9 cellular contexts compared by ENCODE assay signal in genomic region chrX:48470110-48470832, GRCh38. TPM values are rescaled to one million over a fixed set of nuclear protein-coding genes. Genes with fewer than 3 reads are reported as not detected.
DNase-seq lines count a peak whose midpoint lies in the region; ATAC-seq and TF ChIP-seq lines count a peak whose summit lies in the region.
"Had no signal": no experiment of that assay in that cellular context is flagged by ENCODE, and none has a peak within 500 bp of the region (broad histone marks: within the 10 kb centered on the region; RNA-seq: fewer than 3 reads in every experiment).

Gene SLC38A5 (minus strand): TSS chrX:48470260. CDS start chrX:48467924, 2,336 bp downstream.

- H3K9ac ChIP-seq in SK-N-MC (ENCODE audit: insufficient read length) (peak within 1 kb of the TSS; percentile 87), trophoblast cell (ENCODE audit: low read length) (no peak within 1 kb of the TSS)

- no peak within 1 kb of the TSS for H4K12ac ChIP-seq in trophoblast cell (ENCODE audit: low read depth, low read length)

- no peak within 1 kb of the TSS for H3K4ac ChIP-seq in trophoblast cell (ENCODE audit: low read depth, low read length)

- H3K14ac ChIP-seq in trophoblast cell (ENCODE audit: low read length): peak within 1 kb of the TSS; percentile 7

- H3K9me3 ChIP-seq in SK-N-MC (ENCODE audit: low read depth, low read length) (no peaks in the 10 kb centered on the region), trophoblast cell (ENCODE audit: insufficient read depth, low read depth, low read length) (no peaks in the 10 kb centered on the region)

- peaks cover 10% of the 10 kb centered on the region; the same call in 1 of the 2 replicates for H3K36me3 ChIP-seq in SK-N-MC (ENCODE audit: insufficient read depth, low read length)
- no peaks in the 10 kb centered on the region for H3K36me3 ChIP-seq in trophoblast cell (ENCODE audit: control insufficient read depth in 1 of 2, insufficient read depth in 2 of 2, low read length in 2 of 2)

- H2BK120ac ChIP-seq in trophoblast cell (ENCODE audit: insufficient read depth, low read length, poor library complexity): peak within 1 kb of the TSS; percentile 46

- H3K27ac ChIP-seq in SK-N-MC (peak within 1 kb of the TSS; percentile 80), trophoblast cell (ENCODE audit: low read depth, low read length) (peak within 1 kb of the TSS; percentile 39)

- WGBS in trophoblast cell (ENCODE audit: extremely low coverage, insufficient coverage, insufficient read length): no CpG with 5 or more reads among the region's 18 CpGs

- no peak for DNase-seq in G401 (ENCODE audit: low spot score)
- no peak for DNase-seq in SK-N-MC (ENCODE audit: low read depth, low spot score)
- no peak for DNase-seq in trophoblast cell
- DNase-seq in NCI-H2171 (lab: John Stamatoyannopoulos, UW): no peak
- DNase-seq in foreskin fibroblast: no peak
- DNase-seq in NCI-H774 (lab: John Stamatoyannopoulos, UW): no peak
- DNase-seq: left ventricle myocardium superior had no signal

- H4K8ac ChIP-seq in trophoblast cell (ENCODE audit: low read depth, low read length): no peak within 1 kb of the TSS

- H2AK5ac ChIP-seq in trophoblast cell (ENCODE audit: low read length): peak within 1 kb of the TSS; percentile 53

- H2BK12ac ChIP-seq in trophoblast cell (ENCODE audit: low read length): peak within 1 kb of the TSS; percentile 68

- ATAC-seq in esophagus mucosa (no peak), HG03342 (IDR thresholded peaks at IDR 0.05; ENCODE audit: unreplicated experiment) (no peak)
- ATAC-seq: left ventricle myocardium superior had no signal

- in situ Hi-C loops in G401 (cut with HindIII; ENCODE audit: low sequenced_read_pairs): no loop called here

- no peaks in the 10 kb centered on the region for H3K79me2 ChIP-seq in trophoblast cell (ENCODE audit: control insufficient read depth, insufficient read depth, low read length, poor library complexity)

- H3K79me1 ChIP-seq in trophoblast cell (ENCODE audit: low read length): no peaks in the 10 kb centered on the region

- no peak within 1 kb of the TSS for H3K18ac ChIP-seq in trophoblast cell (ENCODE audit: low read length)

- H2BK5ac ChIP-seq in trophoblast cell (ENCODE audit: low read depth, low read length, poor library complexity): no peak within 1 kb of the TSS

- H3K4me2 ChIP-seq in trophoblast cell (ENCODE audit: low read length): no peak within 1 kb of the TSS

- H3K4me3 ChIP-seq in SK-N-MC (peak within 1 kb of the TSS; percentile 85), trophoblast cell (ENCODE audit: low read depth, low read length) (no peak within 1 kb of the TSS), foreskin fibroblast (ENCODE audit: low read depth in 1 of 2, low read length in 2 of 2) (no peak within 1 kb of the TSS)

- peak within 1 kb of the TSS; percentile 57 for H4K91ac ChIP-seq in trophoblast cell (ENCODE audit: low read depth, low read length)

- H3K27me3 ChIP-seq in trophoblast cell (ENCODE audit: insufficient read depth, low read length): no peaks in the 10 kb centered on the region

- TF ChIP-seq CTCF in foreskin fibroblast (IDR thresholded peaks at IDR 0.05; ENCODE audit: low read depth, low read length): no peak

- H3K23ac ChIP-seq in trophoblast cell (ENCODE audit: low read length): no peak within 1 kb of the TSS

- peaks cover 8 to 26% of the 10 kb centered on the region in 2 experiments for H3K4me1 ChIP-seq in trophoblast cell (ENCODE audit: control insufficient read depth in 1 of 2, insufficient read depth in 2 of 2, low read length in 2 of 2)

- no peak within 1 kb of the TSS for H2AFZ ChIP-seq in trophoblast cell (ENCODE audit: insufficient read depth, low read length, poor library complexity)

RNA-seq across cellular contexts. Expression of gene SLC38A5, which starts in this region (rescaled TPM):
- total RNA-seq in G401 (2014; rRNA removed; shearing (Covaris generic)): 55.7 and 82.7 TPM in 2 replicates
- 13.6 TPM for total RNA-seq in esophagus mucosa
- 0.71 and 0.86 TPM in 2 replicates for polyA plus RNA-seq in trophoblast cell (2013)
